ENCODE assay signal across 22 cellular contexts in genomic region chr1:65965597-65965996, GRCh38.
DNase-seq lines count a peak whose midpoint lies in the region; ATAC-seq, FAIRE-seq and TF ChIP-seq lines count a peak whose summit lies in the region.
"Had no signal": no experiment of that assay in that cellular context is flagged by ENCODE, and none has a peak within 500 bp of the region (broad histone marks: within the 10 kb centered on the region; RNA-seq: fewer than 3 reads in every experiment).

No MANE protein-coding gene starts in this region.

- no peak for TF ChIP-seq CTCF in D721Med (IDR thresholded peaks at IDR 0.05; ENCODE audit: insufficient read depth, missing control alignments)

- DNase-seq in D721Med (ENCODE audit: insufficient read length, low spot score) (no peak), inferior parietal cortex (ENCODE audit: extremely low spot score) (peak; percentile 24), substantia nigra (lab: John Stamatoyannopoulos, UW) (no peak), SIG-M5 treated with dmso at 0.1 percent for 504 hours (lab: John Stamatoyannopoulos, UW; ENCODE audit: unreplicated experiment) (no peak), cerebellar nuclear complex (lab: John Stamatoyannopoulos, UW) (no peak)
- DNase-seq: AML-193; CD4-positive, alpha-beta memory T cell; COR-L47; H9; KBM-7; MG63; NCI-H2029; NCI-H446; SHP77 had no signal

- H3K27ac ChIP-seq in angular gyrus (ENCODE audit: low read depth, low read length) (peak overlapping the region; percentile 88), substantia nigra (ENCODE audit: low read depth, low read length, poor library complexity, severe bottlenecking) (peak overlapping the region; percentile 90)
- H3K27ac ChIP-seq: BLaER1 treated with 17β-estradiol and CSF1 and Interleukin-3, amounts not matched to agents 10 nM and 100 nM; RWPE1 had no signal

- no peak for ATAC-seq in HG02623 (IDR thresholded peaks at IDR 0.05; ENCODE audit: unreplicated experiment)
- ATAC-seq: GM23338, Panc1 had no signal

- peak; percentile 6 for FAIRE-seq in D721Med (lab: Jason Lieb, UNC)
- FAIRE-seq: A204.1, G401.6 had no signal
